In genomic region chr15:56824174-56824573, GRCh38 we compare ENCODE assay signal across 17 cellular contexts.
"Had no signal": no experiment of that assay in that cellular context is flagged by ENCODE, and none has a peak within 500 bp of the region (broad histone marks: within the 10 kb centered on the region; RNA-seq: fewer than 3 reads in every experiment).

No MANE protein-coding gene starts in this region.

- H3K4me1 ChIP-seq: adrenal gland, neural progenitor cell, parathyroid adenoma had no signal

- H3K9me3 ChIP-seq: adrenal gland, esophagus muscularis mucosa, left ventricle myocardium inferior, stomach, thoracic aorta had no signal

- H3K9me3 Mint-ChIP-seq: activated T-helper 2 cell treated with anti-CD3 and anti-CD28 coated beads, Interferon-gamma antibody, Interleukin-2, Interleukin-4, amounts not matched to agents 10 μg/mL and 5 μg/mL and 100 μg/mL, durations not matched to agents 14 hours and 24 hours and 36 hours; brain; neural progenitor cell; T-helper 1 cell treated with Interleukin-12 subunit alpha and Interleukin-12 subunit beta and Interleukin-4 antibody, amounts not matched to agents 30 μg/mL and 1 μg/mL, for 36 hours had no signal

- H3K36me3 ChIP-seq: adrenal gland, esophagus muscularis mucosa, left ventricle myocardium inferior, neural progenitor cell, stomach, thoracic aorta had no signal

- H3K79me2 ChIP-seq: parathyroid adenoma had no signal

- H3K4me3 Mint-ChIP-seq: brain; neural progenitor cell; T-helper 1 cell treated with Interleukin-12 subunit alpha and Interleukin-12 subunit beta and Interleukin-4 antibody, amounts not matched to agents 30 μg/mL and 1 μg/mL, for 36 hours had no signal

- H3K27me3 ChIP-seq: adrenal gland, dorsolateral prefrontal cortex, esophagus muscularis mucosa, neural progenitor cell, stomach had no signal

- H3K27ac Mint-ChIP-seq: activated T-helper 2 cell treated with anti-CD3 and anti-CD28 coated beads, Interferon-gamma antibody, Interleukin-2, Interleukin-4, amounts not matched to agents 10 μg/mL and 5 μg/mL and 100 μg/mL, durations not matched to agents 14 hours and 24 hours and 36 hours; neural progenitor cell; T-helper 1 cell treated with Interleukin-12 subunit alpha and Interleukin-12 subunit beta and Interleukin-4 antibody, amounts not matched to agents 30 μg/mL and 1 μg/mL, for 36 hours had no signal

- H2AFZ ChIP-seq: neural progenitor cell, parathyroid adenoma had no signal

- H3K4me2 ChIP-seq: neural progenitor cell had no signal

- H3K4me3 ChIP-seq: adrenal gland, dorsolateral prefrontal cortex, esophagus muscularis mucosa, left ventricle myocardium inferior, neural progenitor cell, stomach, thoracic aorta had no signal

- H3K27me3 Mint-ChIP-seq: brain had no signal

- DNase-seq: activated CD4-positive, alpha-beta T cell treated with anti-CD3 and anti-CD28 coated beads for 48 hours; activated CD8-positive, alpha-beta memory T cell treated with anti-CD3 and anti-CD28 coated beads for 24 hours; activated naive CD4-positive, alpha-beta T cell treated with anti-CD3 and anti-CD28 coated beads, Interleukin-2, amount 50 U/mL, for 16 hours; adrenal gland; dorsolateral prefrontal cortex; kidney; left ventricle myocardium inferior; retina; small intestine; stomach had no signal

- H3K27ac ChIP-seq: adrenal gland, dorsolateral prefrontal cortex, esophagus muscularis mucosa, left ventricle myocardium inferior, neural progenitor cell, parathyroid adenoma, stomach, thoracic aorta had no signal

- H3K36me3 Mint-ChIP-seq: brain, neural progenitor cell had no signal

- H3K9ac ChIP-seq: neural progenitor cell, parathyroid adenoma had no signal
